8 cellular contexts compared by ENCODE assay signal in the genomic region with DNA sequence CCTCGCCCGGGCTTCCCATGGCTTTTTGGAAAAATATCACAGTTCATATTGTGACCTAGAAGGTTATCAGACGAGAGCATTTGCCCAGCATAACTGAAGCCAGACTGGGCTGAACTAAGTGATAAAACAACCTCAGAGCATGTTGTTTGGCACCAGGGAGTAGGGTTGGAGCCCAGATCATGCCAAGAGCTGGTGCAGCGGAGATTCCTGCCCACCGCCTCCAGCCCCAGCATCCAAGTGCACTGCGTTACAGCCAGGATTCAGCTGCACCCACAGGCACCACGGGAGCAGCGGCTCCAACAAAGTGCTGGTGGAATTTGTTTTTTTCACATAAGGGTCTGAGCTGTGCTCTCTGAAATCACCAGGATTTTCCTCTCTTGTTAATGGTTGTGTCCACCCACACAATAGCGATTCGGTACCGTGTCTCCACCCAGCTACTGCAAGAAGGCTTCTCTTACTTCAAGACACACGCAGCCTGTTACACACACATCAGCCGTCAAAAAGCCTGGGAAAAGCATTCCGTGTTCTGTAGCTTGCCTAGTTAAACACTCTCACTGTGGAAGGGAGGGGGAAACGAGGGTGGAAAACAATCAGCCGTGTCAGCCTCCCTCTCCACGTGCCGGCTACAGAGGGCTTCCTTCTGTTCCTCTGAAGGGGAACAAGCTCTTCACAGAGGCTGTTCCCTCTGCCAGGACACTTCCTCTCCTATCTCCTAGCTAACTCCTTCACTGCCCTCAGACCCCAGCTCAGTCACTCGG.
DNase-seq lines count a peak whose midpoint lies in the region; ATAC-seq and TF ChIP-seq lines count a peak whose summit lies in the region.

No MANE protein-coding gene starts in this region.

- H3K9me3 ChIP-seq in ascending aorta, result no peaks in the 10 kb centered on the region
- H3K9me3 ChIP-seq in ovary, result no peaks in the 10 kb centered on the region
- H3K9me3 ChIP-seq in vagina, result no peaks in the 10 kb centered on the region

- H3K36me3 ChIP-seq in ascending aorta, result no peaks in the 10 kb centered on the region
- no peaks in the 10 kb centered on the region for H3K36me3 ChIP-seq in ovary
- H3K36me3 ChIP-seq in vagina, result no peaks in the 10 kb centered on the region

- no peaks in the 10 kb centered on the region for H3K9me3 Mint-ChIP-seq in activated naive CD8-positive, alpha-beta T cell treated with anti-CD3 and anti-CD28 coated beads, Interleukin-2, amount 50 U/mL, for 24 hours

- peak; percentile 15 for DNase-seq in EH (ENCODE audit: low read depth)
- no peak for DNase-seq in ascending aorta (ENCODE audit: low spot score in 2 of 2)
- peak in 41 of 42 donors; percentile 11 to 89 (median 59) for DNase-seq in head of caudate nucleus
- DNase-seq in ovary, result peak in 4 of 5 donors; percentile 32 to 52 (median 36)
- no peak for DNase-seq in GM03348 (ENCODE audit: low spot score)
- no peak for DNase-seq in activated naive CD8-positive, alpha-beta T cell treated with anti-CD3 and anti-CD28 coated beads, Interleukin-2, amount 50 U/mL, for 24 hours
- DNase-seq in vagina (ENCODE audit: extremely low spot score in 2 of 2), result no peak

- H3K4me3 ChIP-seq in ascending aorta (peak overlapping the region; percentile 12 to 31), ovary (no peak overlapping the region), vagina (no peak overlapping the region)

- no peak for TF ChIP-seq POLR2A in ovary (IDR thresholded peaks at IDR 0.05)
- TF ChIP-seq POLR2A in vagina (IDR thresholded peaks at IDR 0.05), result no peak

- H3K4me1 ChIP-seq in ascending aorta (peaks cover 2 to 23% of the 10 kb centered on the region in 2 donors), ovary (ENCODE audit: insufficient read depth) (no peaks in the 10 kb centered on the region), vagina (no peaks in the 10 kb centered on the region)

- no peaks in the 10 kb centered on the region for H3K27me3 ChIP-seq in ascending aorta
- H3K27me3 ChIP-seq in ovary, result no peaks in the 10 kb centered on the region
- no peaks in the 10 kb centered on the region for H3K27me3 ChIP-seq in vagina

- no peak overlapping the region for H3K27ac Mint-ChIP-seq in activated naive CD8-positive, alpha-beta T cell treated with anti-CD3 and anti-CD28 coated beads, Interleukin-2, amount 50 U/mL, for 24 hours

- ATAC-seq in activated naive CD8-positive, alpha-beta T cell treated with anti-CD3 and anti-CD28 coated beads, Interleukin-2, amount 50 U/mL, for 24 hours, result no peak
- ATAC-seq in HG03280 (IDR thresholded peaks at IDR 0.05; ENCODE audit: unreplicated experiment), result no peak

- peak overlapping the region; percentile 74 to 79 for H3K27ac ChIP-seq in ascending aorta
- peak overlapping the region in 1 of 2 donors; percentile 2 for H3K27ac ChIP-seq in ovary
- H3K27ac ChIP-seq in vagina, result no peak overlapping the region

- no peak overlapping the region for H3K4me3 Mint-ChIP-seq in activated naive CD8-positive, alpha-beta T cell treated with anti-CD3 and anti-CD28 coated beads, Interleukin-2, amount 50 U/mL, for 24 hours

- no peak for TF ChIP-seq CTCF in ascending aorta (IDR thresholded peaks at IDR 0.05)
- TF ChIP-seq CTCF in ovary (IDR thresholded peaks at IDR 0.05), result no peak
- TF ChIP-seq CTCF in vagina (IDR thresholded peaks at IDR 0.05), result no peak

- 8 to 13% (median 9%) methylated on average over 19 of the region's 19 CpGs for WGBS in ovary, 3 donors

- peaks cover 8% of the 10 kb centered on the region for H3K27me3 Mint-ChIP-seq in activated naive CD8-positive, alpha-beta T cell treated with anti-CD3 and anti-CD28 coated beads, Interleukin-2, amount 50 U/mL, for 24 hours

- H3K4me1 Mint-ChIP-seq in activated naive CD8-positive, alpha-beta T cell treated with anti-CD3 and anti-CD28 coated beads, Interleukin-2, amount 50 U/mL, for 24 hours, result no peaks in the 10 kb centered on the region

- H3K36me3 Mint-ChIP-seq in activated naive CD8-positive, alpha-beta T cell treated with anti-CD3 and anti-CD28 coated beads, Interleukin-2, amount 50 U/mL, for 24 hours (ENCODE audit: low read depth), result no peaks in the 10 kb centered on the region

- TF ChIP-seq EP300 in ovary (IDR thresholded peaks at IDR 0.05), result no peak

- intact Hi-C loops in ascending aorta (cut with DNase I) (no loop called here), head of caudate nucleus (cut with DNase I) (no loop called here), ovary (cut with DNase I) (no loop called here), vagina (cut with DNase I) (no loop called here)

Comparison
In these comparisons a context has a peak if more than half of its experiments do, and no peak if none do; other contexts are left out.
1. DNase-seq: peak in EH (single experiment), head of caudate nucleus (41 of 42) and ovary (4 of 5); none in ascending aorta (0 of 2), GM03348 (single experiment), activated naive CD8-positive, alpha-beta T cell treated with anti-CD3 and anti-CD28 coated beads, Interleukin-2, amount 50 U/mL, for 24 hours (single experiment) and vagina (0 of 2).
2. H3K4me3 ChIP-seq: peak in ascending aorta (2 of 2); none in ovary (single experiment) and vagina (0 of 2).